In genomic region chr11:34053161-34053686, GRCh38 we compare ENCODE assay signal across 1 cellular context.
TF ChIP-seq lines count a peak whose summit lies in the region.

No MANE protein-coding gene starts in this region.

TF ChIP-seq in HepG2, 621 proteins besides CTCF, POLR2A, EP300 and RAD21 (continued from another document):
- TF ChIP-seq ZNF784 (CRISPR knock-in tag; IDR thresholded peaks at IDR 0.05; ENCODE audit: borderline replicate concordance): no peak; the same call in 1 of the 2 replicates
